In genomic region chr13:29640665-29641064, GRCh38 we compare ENCODE assay signal across 20 cellular contexts.
"Had no signal": no experiment of that assay in that cellular context is flagged by ENCODE, and none has a peak within 500 bp of the region (broad histone marks: within the 10 kb centered on the region; RNA-seq: fewer than 3 reads in every experiment).

No MANE protein-coding gene starts in this region.

- H3K4me1 Mint-ChIP-seq: endodermal cell, immature natural killer cell, naive B cell had no signal

- H3K36me3 Mint-ChIP-seq: immature natural killer cell, naive B cell had no signal

- H3K36me3 ChIP-seq: esophagus muscularis mucosa, gastroesophageal sphincter, heart left ventricle, left lung had no signal

- H3K4me3 Mint-ChIP-seq: effector memory CD8-positive, alpha-beta T cell; endodermal cell; immature natural killer cell; naive B cell had no signal

- H3K27ac ChIP-seq: coronary artery, esophagus muscularis mucosa, foreskin keratinocyte, gastroesophageal sphincter, heart left ventricle, hepatocyte, left lung had no signal

- H3K79me2 ChIP-seq: hepatocyte had no signal

- H3K9me3 ChIP-seq: esophagus muscularis mucosa, gastroesophageal sphincter, heart left ventricle, left lung had no signal

- DNase-seq: effector CD8-positive, alpha-beta T cell; effector memory CD8-positive, alpha-beta T cell; endodermal cell; foreskin keratinocyte; heart left ventricle; hypothalamus; immature natural killer cell; islet precursor cell; kidney; kidney glomerular epithelial cell; left lung; left ventricle myocardium superior; mesenchymal stem cell; midbrain; naive B cell had no signal

- H3K4me1 ChIP-seq: esophagus muscularis mucosa, foreskin keratinocyte, gastroesophageal sphincter, heart left ventricle, left lung had no signal

- H3K27me3 ChIP-seq: foreskin keratinocyte, hepatocyte had no signal

- H3K9me3 Mint-ChIP-seq: effector memory CD8-positive, alpha-beta T cell; endodermal cell had no signal

- ATAC-seq: effector memory CD8-positive, alpha-beta T cell; foreskin keratinocyte; gastroesophageal sphincter; heart left ventricle; left lung; left ventricle myocardium superior had no signal

- H3K4me2 ChIP-seq: hepatocyte had no signal

- H3K4me3 ChIP-seq: coronary artery, esophagus muscularis mucosa, gastroesophageal sphincter, heart left ventricle, hepatocyte, left lung, lung had no signal

- H2AFZ ChIP-seq: hepatocyte had no signal

- H3K27ac Mint-ChIP-seq: endodermal cell, immature natural killer cell, naive B cell had no signal
